ENCODE assay signal across 8 cellular contexts in the genomic region with DNA sequence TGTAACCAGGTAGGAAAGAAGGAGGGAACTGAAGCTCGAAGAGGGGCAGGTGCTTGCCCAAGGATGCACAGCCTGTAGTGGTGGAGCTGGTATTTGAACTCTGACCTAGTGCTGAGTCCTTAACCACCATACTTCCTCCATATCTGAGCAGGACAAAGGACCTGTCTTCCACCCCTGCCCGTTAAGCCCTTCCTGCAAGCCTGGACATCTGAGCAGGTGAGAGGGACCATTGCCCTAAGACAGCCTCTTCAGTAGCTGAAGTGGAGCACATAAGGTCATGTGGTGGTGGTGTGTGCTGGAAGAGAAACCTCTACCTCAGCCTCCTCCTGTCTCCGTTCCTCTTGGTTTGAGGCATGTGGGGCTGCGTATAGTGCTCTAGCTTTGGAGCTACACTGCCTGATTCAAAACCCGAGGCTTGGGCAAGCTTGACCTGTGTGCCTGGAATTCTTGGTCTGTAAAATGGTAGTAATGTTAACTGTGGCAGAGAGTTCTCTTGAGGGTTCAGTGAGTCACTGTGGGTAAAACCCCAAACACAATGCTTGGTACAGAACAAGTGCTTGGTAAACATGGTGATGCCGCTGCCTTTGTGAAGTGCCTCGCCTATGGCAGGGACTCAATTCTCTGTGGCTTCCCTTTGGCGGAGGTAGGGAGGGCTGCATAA. TPM values are rescaled to one million over a fixed set of nuclear protein-coding genes. Genes with fewer than 3 reads are reported as not detected.
A peak's percentile ranks its signal among the peaks of the same experiment; 100 is the strongest.
DNase-seq lines count a peak whose midpoint lies in the region; ATAC-seq and TF ChIP-seq lines count a peak whose summit lies in the region.

No MANE protein-coding gene starts in this region.

- no peak overlapping the region for H3K4me2 ChIP-seq in H9 (ENCODE audit: insufficient read depth, insufficient read length, low read length)

- H3K9me3 Mint-ChIP-seq in H9 = no peaks in the 10 kb centered on the region

- H4K5ac ChIP-seq in H9 (ENCODE audit: insufficient read length, low read depth, low read length) = no peak overlapping the region

- H3K36me3 ChIP-seq in urinary bladder (ENCODE audit: insufficient read depth) = no peaks in the 10 kb centered on the region

- no peaks in the 10 kb centered on the region for H3K23me2 ChIP-seq in H9 (ENCODE audit: insufficient read length, low read depth, low read length, poor library complexity, severe bottlenecking)

- H2AK5ac ChIP-seq in H9 (ENCODE audit: insufficient read length, low read length) = no peak overlapping the region

- H3K79me2 ChIP-seq in H9 (ENCODE audit: insufficient read depth, low read length) = no peaks in the 10 kb centered on the region; the same call in 1 of the 2 replicates

- no peak overlapping the region for H3K4ac ChIP-seq in H9 (ENCODE audit: low read depth, low read length)

- H2BK120ac ChIP-seq in H9 (ENCODE audit: low read depth, low read length, poor library complexity, severe bottlenecking) = no peak overlapping the region

- no peaks in the 10 kb centered on the region for H3K4me1 ChIP-seq in urinary bladder (ENCODE audit: insufficient read depth)
- H3K4me1 ChIP-seq in H9 (ENCODE audit: insufficient read depth, low read length) = peaks cover 10% of the 10 kb centered on the region; the same call in 1 of the 2 replicates

- H3K4me1 Mint-ChIP-seq in H9 = peaks cover 48 to 61% of the 10 kb centered on the region in 2 experiments

- H3K4me3 Mint-ChIP-seq in H9 = no peak overlapping the region; a peak in 1 of 5 replicates

- no peaks in the 10 kb centered on the region for H3K27me3 ChIP-seq in H9 (ENCODE audit: insufficient read depth, low read length)

- H3K27ac ChIP-seq in urinary bladder (ENCODE audit: low read depth) (peak overlapping the region; percentile 14), substantia nigra (ENCODE audit: low read depth, low read length, poor library complexity, severe bottlenecking) (no peak overlapping the region), H9 (ENCODE audit: insufficient read length, low read depth, low read length) (no peak overlapping the region)

- no peaks in the 10 kb centered on the region for H3K9me3 ChIP-seq in H9 (ENCODE audit: control insufficient read depth, low read depth, low read length)

- no peak overlapping the region for H2BK15ac ChIP-seq in H9 (ENCODE audit: low read depth, low read length)

- H3K4me3 ChIP-seq in urinary bladder (ENCODE audit: low read depth, low read length) = no peak overlapping the region

- DNase-seq in NCI-H2107 (lab: John Stamatoyannopoulos, UW) = peak; percentile 53
- peak; percentile 27 for DNase-seq in activated T-cell treated with anti-CD3 and anti-CD28 coated beads for 4 hours
- no peak for DNase-seq in left colon
- no peak for DNase-seq in substantia nigra (lab: John Stamatoyannopoulos, UW)
- no peak for DNase-seq in KG1 (lab: John Stamatoyannopoulos, UW)
- no peak for DNase-seq in H9

- H3K23ac ChIP-seq in H9 (ENCODE audit: insufficient read length, low read depth, low read length) = no peak overlapping the region

- no peak overlapping the region for H2AFZ ChIP-seq in H9 (ENCODE audit: low read length)

- H3K14ac ChIP-seq in H9 (ENCODE audit: insufficient read depth, low read length) = no peak overlapping the region

- no peak overlapping the region for H3T11ph ChIP-seq in H9 (ENCODE audit: low read length)

- no peaks in the 10 kb centered on the region for H4K20me1 ChIP-seq in H9 (ENCODE audit: control insufficient read depth, insufficient read depth, insufficient read length)

- H4K8ac ChIP-seq in H9 (replicated peaks; ENCODE audit: insufficient read length, low read depth, low read length) = no peak overlapping the region

- H2BK20ac ChIP-seq in H9 (ENCODE audit: low read depth, low read length, poor library complexity, severe bottlenecking) = no peak overlapping the region

- H2BK5ac ChIP-seq in H9 (ENCODE audit: insufficient read length, low read length) = no peak overlapping the region

- no peak overlapping the region for H3K18ac ChIP-seq in H9 (ENCODE audit: insufficient read length, low read depth, low read length)

- H4K91ac ChIP-seq in H9 (ENCODE audit: insufficient read length, low read depth, low read length) = no peak overlapping the region

- no peak overlapping the region for H3K56ac ChIP-seq in H9 (ENCODE audit: insufficient read length, low read depth, low read length)

- intact Hi-C loops in left colon (cut with DNase I, micrococcal nuclease) = no loop called here

- no peak overlapping the region for H3K9ac ChIP-seq in H9 (ENCODE audit: extremely low read depth, insufficient read length, low read length)

- 0 out of 7 replicates have a peak overlapping the region, but pooled peaks of 1 of the 3 experiments have one; percentile 7 for H3K27ac Mint-ChIP-seq in H9

- TF ChIP-seq CTCF in H9 (conservative IDR thresholded peaks at IDR 0.05) = no peak

- H2BK12ac ChIP-seq in H9 (ENCODE audit: insufficient read length, low read depth, low read length) = no peak overlapping the region

- no peaks in the 10 kb centered on the region for H3K79me1 ChIP-seq in H9 (ENCODE audit: insufficient read depth, low read depth, low read length, poor library complexity, severe bottlenecking)

- ATAC-seq in GM18907 (IDR thresholded peaks at IDR 0.05; ENCODE audit: unreplicated experiment) (peak; percentile 40), left colon (peak; percentile 54)

- 86% methylated on average over 8 of the region's 8 CpGs for WGBS in urinary bladder
- WGBS in H9 (ENCODE audit: extremely low coverage, insufficient read length, low lambda C conversion rate) = no CpG with 5 or more reads among the region's 8 CpGs

- peaks cover 9% of the 10 kb centered on the region for H3K27me3 Mint-ChIP-seq in H9 (ENCODE audit: low read depth)

- peaks cover 0 to 3% (median 3%) of the 10 kb centered on the region in 3 experiments; a peak in 3 of 7 replicates for H3K36me3 Mint-ChIP-seq in H9 (ENCODE audit: insufficient read depth in 1 of 3, low read depth in 3 of 3)

RNA-seq across cellular contexts. Expression of a gene that starts 7.4 kb away (rescaled TPM):
- total RNA-seq in left colon = 10 to 100 TPM; 48.3 to 52.6 TPM
- 19.4 TPM for total RNA-seq in urinary bladder
- 15.7 TPM for polyA plus RNA-seq in urinary bladder
- 15.3 and 15.4 TPM in 2 replicates for total RNA-seq in H9 (2021)

Comparison
In these comparisons a context has a peak if more than half of its experiments do, and no peak if none do; other contexts are left out.
1. DNase-seq: peak in NCI-H2107 (single experiment) and activated T-cell treated with anti-CD3 and anti-CD28 coated beads for 4 hours (single experiment); none in left colon (0 of 2), substantia nigra (0 of 49), KG1 (single experiment) and H9 (single experiment).